In genomic region chr2:3303583-3304406, GRCh38 we compare ENCODE assay signal across 8 cellular contexts.
DNase-seq lines count a peak whose midpoint lies in the region; ATAC-seq and TF ChIP-seq lines count a peak whose summit lies in the region.

No MANE protein-coding gene starts in this region.

- TF ChIP-seq CTCF in chondrocyte (IDR thresholded peaks at IDR 0.05) = peak; percentile 98

- H3K27me3 Mint-ChIP-seq in chondrocyte (ENCODE audit: low read depth) = no peaks in the 10 kb centered on the region

- H3K27me3 ChIP-seq in layer of hippocampus (ENCODE audit: control insufficient read depth, insufficient read depth, low read length) = no peaks in the 10 kb centered on the region

- peaks cover 15% of the 10 kb centered on the region for H3K4me1 Mint-ChIP-seq in chondrocyte (ENCODE audit: low read depth)

- H3K36me3 Mint-ChIP-seq in chondrocyte (ENCODE audit: low read depth) = peaks cover under 1% of the 10 kb centered on the region

- ATAC-seq in GM18909 (IDR thresholded peaks at IDR 0.05; ENCODE audit: poor library complexity, unreplicated experiment) (peak; percentile 98), HG03159 (IDR thresholded peaks at IDR 0.05; ENCODE audit: unreplicated experiment) (peak; percentile 99)

- H3K27ac ChIP-seq in layer of hippocampus (ENCODE audit: low read depth, low read length) = peak overlapping the region; percentile 38

- H3K27ac Mint-ChIP-seq in chondrocyte (ENCODE audit: unreplicated experiment) = peak overlapping the region; percentile 74

- H3K4me3 Mint-ChIP-seq in chondrocyte (ENCODE audit: unreplicated experiment) = peak overlapping the region; percentile 72

- no peaks in the 10 kb centered on the region for H3K9me3 Mint-ChIP-seq in chondrocyte (ENCODE audit: low read depth)

- peak; percentile 94 for DNase-seq in AG08396 (ENCODE audit: low spot score)
- peak; percentile 68 for DNase-seq in NCI-H2196 treated with DMSO at 0.1 percent for 48 hours (lab: John Stamatoyannopoulos, UW; ENCODE audit: unreplicated experiment)
- peak; percentile 69 to 75 for DNase-seq in activated CD4-positive, alpha-beta T cell treated with anti-CD3 and anti-CD28 coated beads for 24 hours (ENCODE audit: low read depth in 2 of 2)
- peak; percentile 90 for DNase-seq in chondrocyte (ENCODE audit: low spot score)
- DNase-seq in stimulated activated CD4-positive, alpha-beta T cell treated with anti-CD3 and anti-CD28 coated beads, Interleukin-1b, Interleukin-23, amount 100 ng/mL, for 48 hours = peak; percentile 77

Comparison
In these comparisons a context has a peak if more than half of its experiments do, and no peak if none do; other contexts are left out.
1. Peak in every context shown above with its lines: DNase-seq, ATAC-seq and H3K27ac ChIP-seq.